Comparison of ENCODE assay signal across 15 cellular contexts in the genomic region with DNA sequence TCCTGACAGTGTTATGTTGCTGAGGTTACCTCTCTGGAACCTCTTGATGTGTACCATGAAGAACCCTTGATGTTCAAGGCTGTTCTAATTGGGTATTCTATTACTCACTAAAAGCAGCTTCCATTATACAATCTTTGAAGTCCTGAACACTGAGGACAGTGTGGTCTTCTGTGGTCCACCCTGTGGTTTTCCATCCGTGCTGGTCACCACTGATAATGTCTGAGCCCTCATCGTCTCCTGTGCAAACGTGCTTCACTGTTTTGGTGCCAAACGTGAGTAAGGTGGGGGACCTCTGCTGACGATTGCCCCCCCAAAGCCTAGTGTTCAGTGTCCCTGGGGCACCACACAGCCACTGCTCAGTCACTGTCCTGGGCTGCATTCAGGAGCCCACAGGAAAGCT.
"Had no signal": no experiment of that assay in that cellular context is flagged by ENCODE, and none has a peak within 500 bp of the region (broad histone marks: within the 10 kb centered on the region; RNA-seq: fewer than 3 reads in every experiment).

No MANE protein-coding gene starts in this region.

- H3K27ac ChIP-seq: epithelial cell of prostate, esophagus muscularis mucosa, gastrocnemius medialis, upper lobe of left lung, uterus had no signal

- H3K4me3 ChIP-seq: esophagus muscularis mucosa, gastrocnemius medialis, heart right ventricle, upper lobe of left lung, uterus had no signal

- DNase-seq: effector memory CD8-positive, alpha-beta T cell; gastrocnemius medialis; heart right ventricle; hypothalamus; islet precursor cell; midbrain; stimulated activated CD4-positive, alpha-beta T cell treated with anti-CD3 and anti-CD28 coated beads, Interleukin-12 subunit alpha, Interleukin-12 subunit beta, amount 100 ng/mL, for 4 hours; stimulated activated naive CD4-positive, alpha-beta T cell treated with Interleukin-2 at 50 U/mL for 16 hours; upper lobe of left lung; uterus had no signal

- ATAC-seq: effector memory CD8-positive, alpha-beta T cell; gastrocnemius medialis; heart right ventricle; left lobe of liver; natural killer cell treated with Interleukin-12 subunit alpha and Interleukin-12 subunit beta and Interleukin-15 and Interleukin-18, amount 100 ng/mL, for 72 hours; sciatic nerve had no signal

- H3K4me1 ChIP-seq: gastrocnemius medialis, uterus had no signal

- H3K27ac Mint-ChIP-seq: effector memory CD8-positive, alpha-beta T cell; natural killer cell treated with Interleukin-12 subunit alpha and Interleukin-12 subunit beta and Interleukin-15 and Interleukin-18, amount 100 ng/mL, for 72 hours had no signal

- H3K9me3 Mint-ChIP-seq: natural killer cell treated with Interleukin-12 subunit alpha and Interleukin-12 subunit beta and Interleukin-15 and Interleukin-18, amount 100 ng/mL, for 72 hours had no signal

- H3K4me3 Mint-ChIP-seq: effector memory CD8-positive, alpha-beta T cell; natural killer cell treated with Interleukin-12 subunit alpha and Interleukin-12 subunit beta and Interleukin-15 and Interleukin-18, amount 100 ng/mL, for 72 hours had no signal

- H3K36me3 Mint-ChIP-seq: natural killer cell treated with Interleukin-12 subunit alpha and Interleukin-12 subunit beta and Interleukin-15 and Interleukin-18, amount 100 ng/mL, for 72 hours had no signal

- H3K36me3 ChIP-seq: esophagus muscularis mucosa, gastrocnemius medialis, heart right ventricle, upper lobe of left lung, uterus had no signal

- H3K27me3 ChIP-seq: esophagus muscularis mucosa, gastrocnemius medialis, heart right ventricle, upper lobe of left lung, uterus had no signal

- H3K9me3 ChIP-seq: esophagus muscularis mucosa, gastrocnemius medialis, upper lobe of left lung, uterus had no signal
